In the genomic region with DNA sequence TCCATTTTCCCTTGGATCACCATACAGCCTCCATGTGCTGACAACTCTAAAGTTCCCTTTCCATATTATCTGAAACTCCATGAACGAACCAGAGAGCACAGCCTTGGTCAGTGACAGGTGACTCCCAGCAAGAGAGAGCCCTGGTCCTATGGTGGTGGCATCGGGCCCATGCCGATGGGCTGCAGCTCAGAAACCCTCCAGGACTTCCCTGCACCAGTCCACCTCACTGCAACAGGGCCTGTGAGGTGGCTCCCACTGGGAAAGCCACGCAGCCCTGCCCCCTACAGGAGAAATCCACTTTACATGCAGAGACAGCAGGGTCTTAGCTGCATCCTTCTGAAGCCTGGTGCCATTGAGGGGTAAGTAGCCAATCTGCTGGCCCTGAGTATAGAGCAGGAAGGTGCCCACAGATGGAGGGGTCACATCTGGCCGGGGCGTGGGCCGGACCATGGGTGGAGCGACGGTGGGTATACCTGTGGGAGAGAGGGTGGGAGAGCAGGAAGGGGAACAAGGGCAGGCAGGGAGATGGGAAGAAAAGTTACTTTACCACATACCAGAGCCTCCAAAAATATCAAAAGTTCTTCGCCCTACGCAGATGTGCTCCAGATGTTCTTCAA, we compare ENCODE assay signal across 10 cellular contexts. TPM values are rescaled to one million over a fixed set of nuclear protein-coding genes. Genes with fewer than 3 reads are reported as not detected.
DNase-seq lines count a peak whose midpoint lies in the region; ATAC-seq and TF ChIP-seq lines count a peak whose summit lies in the region.
"Had no signal": no experiment of that assay in that cellular context is flagged by ENCODE, and none has a peak within 500 bp of the region (broad histone marks: within the 10 kb centered on the region; RNA-seq: fewer than 3 reads in every experiment).

No MANE protein-coding gene starts in this region.

- H2AFZ ChIP-seq in OCI-LY7 (ENCODE audit: low read length): no peak overlapping the region

- DNase-seq in activated naive CD8-positive, alpha-beta T cell treated with anti-CD3 and anti-CD28 coated beads, Interleukin-2, amount 50 U/mL, for 24 hours: peak; percentile 13
- DNase-seq in activated naive CD8-positive, alpha-beta T cell treated with anti-CD3 and anti-CD28 coated beads for 36 hours: no peak
- DNase-seq in OCI-LY7 (ENCODE audit: low spot score) (peak; percentile 15), Right ventricle myocardium superior (peak; percentile 53), substantia nigra (lab: John Stamatoyannopoulos, UW) (peak in 14 of 49 donors; percentile 2 to 24 (median 14)), immature natural killer cell (no peak), NCI-H2171 treated with DMSO at 0.1 percent for 48 hours (lab: John Stamatoyannopoulos, UW) (no peak)
- DNase-seq: activated CD4-positive, alpha-beta T cell treated with anti-CD3 and anti-CD28 coated beads, Interleukin-2, amount 50 U/mL, for 4 hours; NCI-H2107 had no signal

- no peaks in the 10 kb centered on the region for H3K9me3 ChIP-seq in OCI-LY7 (ENCODE audit: low read length)

- H3K9me3 Mint-ChIP-seq in activated naive CD8-positive, alpha-beta T cell treated with anti-CD3 and anti-CD28 coated beads, Interleukin-2, amount 50 U/mL, for 24 hours: no peaks in the 10 kb centered on the region
- H3K9me3 Mint-ChIP-seq in activated naive CD8-positive, alpha-beta T cell treated with anti-CD3 and anti-CD28 coated beads for 36 hours: no peaks in the 10 kb centered on the region
- no peaks in the 10 kb centered on the region for H3K9me3 Mint-ChIP-seq in immature natural killer cell

- H3K4me1 ChIP-seq in OCI-LY7 (ENCODE audit: insufficient read depth, low read length, poor library complexity, severe bottlenecking): no peaks in the 10 kb centered on the region

- TF ChIP-seq CTCF in OCI-LY7 (conservative IDR thresholded peaks at IDR 0.05; ENCODE audit: low read length): peak; percentile 69

- H3K27ac ChIP-seq in OCI-LY7 (ENCODE audit: low read depth, low read length, poor library complexity, severe bottlenecking) (no peak overlapping the region), substantia nigra (ENCODE audit: low read depth, low read length, poor library complexity, severe bottlenecking) (peak overlapping the region; percentile 95)

- peaks cover 15% of the 10 kb centered on the region for H3K36me3 Mint-ChIP-seq in activated naive CD8-positive, alpha-beta T cell treated with anti-CD3 and anti-CD28 coated beads, Interleukin-2, amount 50 U/mL, for 24 hours (ENCODE audit: low read depth)
- H3K36me3 Mint-ChIP-seq in activated naive CD8-positive, alpha-beta T cell treated with anti-CD3 and anti-CD28 coated beads for 36 hours: peaks cover 9% of the 10 kb centered on the region
- peaks cover 13 to 16% (median 14%) of the 10 kb centered on the region in 3 donors for H3K36me3 Mint-ChIP-seq in immature natural killer cell

- ATAC-seq in activated naive CD8-positive, alpha-beta T cell treated with anti-CD3 and anti-CD28 coated beads, Interleukin-2, amount 50 U/mL, for 24 hours: peak; percentile 56
- ATAC-seq in Right ventricle myocardium superior (ENCODE audit: poor library complexity) (peak; percentile 38), GM21515 (IDR thresholded peaks at IDR 0.05; ENCODE audit: unreplicated experiment) (no peak)

- H3K27me3 Mint-ChIP-seq in activated naive CD8-positive, alpha-beta T cell treated with anti-CD3 and anti-CD28 coated beads, Interleukin-2, amount 50 U/mL, for 24 hours: peaks cover 6% of the 10 kb centered on the region
- peaks cover 19% of the 10 kb centered on the region for H3K27me3 Mint-ChIP-seq in activated naive CD8-positive, alpha-beta T cell treated with anti-CD3 and anti-CD28 coated beads for 36 hours
- peaks cover 2 to 5% (median 2%) of the 10 kb centered on the region in 3 donors for H3K27me3 Mint-ChIP-seq in immature natural killer cell (ENCODE audit: low read depth in 3 of 3)

- POLR2A ChIA-PET in OCI-LY7 (lab: Charles Lee): no interaction called here

- no peaks in the 10 kb centered on the region for H3K79me2 ChIP-seq in OCI-LY7 (ENCODE audit: insufficient read depth, low read depth, low read length)

- no peak overlapping the region for H3K4me2 ChIP-seq in OCI-LY7 (ENCODE audit: low read length)

- H3K4me1 Mint-ChIP-seq in activated naive CD8-positive, alpha-beta T cell treated with anti-CD3 and anti-CD28 coated beads, Interleukin-2, amount 50 U/mL, for 24 hours: no peaks in the 10 kb centered on the region
- no peaks in the 10 kb centered on the region for H3K4me1 Mint-ChIP-seq in activated naive CD8-positive, alpha-beta T cell treated with anti-CD3 and anti-CD28 coated beads for 36 hours
- no peaks in the 10 kb centered on the region for H3K4me1 Mint-ChIP-seq in immature natural killer cell

- intact Hi-C loops in OCI-LY7 (cut with micrococcal nuclease; ENCODE audit: unreplicated experiment): no loop called here
- intact Hi-C loops in Right ventricle myocardium superior (cut with DNase I): loop anchor here (5.0 kb wide), 1 partner anchor 53 kb away; a partner anchor contains a TSS

- no peaks in the 10 kb centered on the region for H3K9me2 ChIP-seq in OCI-LY7 (ENCODE audit: insufficient read depth, low read length)

- BruUV-seq in OCI-LY7 (replicated peaks; lab: Mats Ljungman, UMichigan): no TSS peak

- no peak overlapping the region for H3K27ac Mint-ChIP-seq in activated naive CD8-positive, alpha-beta T cell treated with anti-CD3 and anti-CD28 coated beads, Interleukin-2, amount 50 U/mL, for 24 hours
- no peak overlapping the region for H3K27ac Mint-ChIP-seq in activated naive CD8-positive, alpha-beta T cell treated with anti-CD3 and anti-CD28 coated beads for 36 hours
- no peak overlapping the region for H3K27ac Mint-ChIP-seq in immature natural killer cell

- CTCF ChIA-PET in OCI-LY7 (lab: Charles Lee; ENCODE audit: unreplicated experiment): interaction anchor here (1.0 kb wide), 1 partner anchor 237 kb away, joined by 3 read pairs; no protein-coding TSS in a partner anchor

- no peaks in the 10 kb centered on the region for H4K20me1 ChIP-seq in OCI-LY7 (ENCODE audit: insufficient read depth, low read length)

- H3K36me3 ChIP-seq in OCI-LY7 (ENCODE audit: insufficient read depth, low read length): peaks cover 30% of the 10 kb centered on the region

- no peak overlapping the region for H3K4me3 ChIP-seq in OCI-LY7 (ENCODE audit: low read depth, low read length, poor library complexity, severe bottlenecking)

- no peak overlapping the region for H3K4me3 Mint-ChIP-seq in activated naive CD8-positive, alpha-beta T cell treated with anti-CD3 and anti-CD28 coated beads, Interleukin-2, amount 50 U/mL, for 24 hours
- H3K4me3 Mint-ChIP-seq in activated naive CD8-positive, alpha-beta T cell treated with anti-CD3 and anti-CD28 coated beads for 36 hours: no peak overlapping the region
- no peak overlapping the region for H3K4me3 Mint-ChIP-seq in immature natural killer cell

RNA-seq across cellular contexts. Expression of a gene that starts 24.7 kb away (rescaled TPM):
- total RNA-seq in activated naive CD8-positive, alpha-beta T cell treated with anti-CD3 and anti-CD28 coated beads for 36 hours: 100 to 1,000 TPM; 235 to 243 TPM
- total RNA-seq in OCI-LY7 (2014; rRNA removed; shearing (Covaris generic)): 194 and 244 TPM in 2 replicates
- 213 and 233 TPM in 2 replicates for total RNA-seq in OCI-LY7 (2022)
- total RNA-seq in Right ventricle myocardium superior: 218 TPM
- 100 to 1,000 TPM in 2 of 3 donors, 10 to 100 TPM in 1; 92.1 to 162 (median 137) TPM for polyA plus RNA-seq in immature natural killer cell

RNA-seq across cellular contexts. Expression of a gene that starts 54.8 kb away (rescaled TPM):
- not detected for total RNA-seq in activated naive CD8-positive, alpha-beta T cell treated with anti-CD3 and anti-CD28 coated beads for 36 hours
- not detected in 2 replicates for total RNA-seq in OCI-LY7 (2014; rRNA removed; shearing (Covaris generic))
- not detected in 2 replicates for total RNA-seq in OCI-LY7 (2022)
- total RNA-seq in Right ventricle myocardium superior: 39.5 TPM
- polyA plus RNA-seq in immature natural killer cell: under 1 TPM; 0.31 to 0.95 (median 0.35) TPM

Comparison
In these comparisons a context has a peak if more than half of its experiments do, and no peak if none do; other contexts are left out.
1. DNase-seq: peak in activated naive CD8-positive, alpha-beta T cell treated with anti-CD3 and anti-CD28 coated beads, Interleukin-2, amount 50 U/mL, for 24 hours (single experiment), OCI-LY7 (single experiment) and Right ventricle myocardium superior (single experiment); none in activated naive CD8-positive, alpha-beta T cell treated with anti-CD3 and anti-CD28 coated beads for 36 hours (single experiment), immature natural killer cell (0 of 3) and NCI-H2171 treated with DMSO at 0.1 percent for 48 hours (single experiment).
2. RNA of a gene that starts 54.8 kb away (total RNA-seq): 39.5 TPM in Right ventricle myocardium superior (single experiment); not detected in OCI-LY7 and not detected in activated naive CD8-positive, alpha-beta T cell treated with anti-CD3 and anti-CD28 coated beads for 36 hours; every median in the first group is over 10 times any median in the second.